In genomic region chr10:14089556-14090297, GRCh38 we compare ENCODE assay signal across 15 cellular contexts.
"Had no signal": no experiment of that assay in that cellular context is flagged by ENCODE, and none has a peak within 500 bp of the region (broad histone marks: within the 10 kb centered on the region; RNA-seq: fewer than 3 reads in every experiment).

No MANE protein-coding gene starts in this region.

- H3K4me1 ChIP-seq: testis had no signal

- H3K9me3 ChIP-seq: lower lobe of right lung, testis had no signal

- H3K36me3 Mint-ChIP-seq: naive thymus-derived CD4-positive, alpha-beta T cell had no signal

- H3K27me3 ChIP-seq: testis had no signal

- H3K27me3 Mint-ChIP-seq: naive thymus-derived CD4-positive, alpha-beta T cell; stimulated activated naive CD8-positive, alpha-beta T cell treated with anti-CD3 and anti-CD28 coated beads, Interleukin-15, Interleukin-2, amounts not matched to agents 100 ng/mL and 50 ng/mL, for 24 hours had no signal

- H3K4me1 Mint-ChIP-seq: central memory CD8-positive, alpha-beta T cell had no signal

- H3K4me3 ChIP-seq: lower lobe of right lung, testis had no signal

- H3K27ac ChIP-seq: lower lobe of right lung, testis had no signal

- H3K27ac Mint-ChIP-seq: activated CD8-positive, alpha-beta T cell treated with anti-CD3 and anti-CD28 coated beads, Interleukin-2, amount 10 ng/mL, durations not matched to agents 7 days and 5 days; activated naive CD4-positive, alpha-beta T cell treated with anti-CD3 and anti-CD28 coated beads for 36 hours; effector memory CD8-positive, alpha-beta T cell; naive thymus-derived CD4-positive, alpha-beta T cell; stimulated activated naive CD8-positive, alpha-beta T cell treated with anti-CD3 and anti-CD28 coated beads, Interleukin-15, Interleukin-2, amounts not matched to agents 100 ng/mL and 50 ng/mL, for 24 hours had no signal

- ATAC-seq: activated CD8-positive, alpha-beta T cell treated with anti-CD3 and anti-CD28 coated beads, Interleukin-2, amount 10 ng/mL, durations not matched to agents 7 days and 5 days; effector memory CD8-positive, alpha-beta T cell; naive thymus-derived CD4-positive, alpha-beta T cell had no signal

- H3K9me3 Mint-ChIP-seq: activated naive CD4-positive, alpha-beta T cell treated with anti-CD3 and anti-CD28 coated beads for 36 hours; central memory CD8-positive, alpha-beta T cell; effector memory CD8-positive, alpha-beta T cell; naive thymus-derived CD4-positive, alpha-beta T cell; stimulated activated naive CD8-positive, alpha-beta T cell treated with anti-CD3 and anti-CD28 coated beads, Interleukin-15, Interleukin-2, amounts not matched to agents 100 ng/mL and 50 ng/mL, for 24 hours had no signal

- DNase-seq: activated CD8-positive, alpha-beta memory T cell treated with anti-CD3 and anti-CD28 coated beads, Interleukin-2, amount 50 U/mL, for 48 hours; activated CD8-positive, alpha-beta T cell treated with anti-CD3 and anti-CD28 coated beads, Interleukin-2, amount 10 ng/mL, durations not matched to agents 7 days and 5 days; activated naive CD4-positive, alpha-beta T cell treated with anti-CD3 and anti-CD28 coated beads for 36 hours; effector memory CD8-positive, alpha-beta T cell; erythroblast; hypothalamus; lower lobe of right lung; naive thymus-derived CD4-positive, alpha-beta T cell; stimulated activated CD4-positive, alpha-beta T cell treated with anti-CD3 and anti-CD28 coated beads, Interleukin-4, amount 100 ng/mL, for 1 hour; stimulated activated CD8-positive, alpha-beta memory T cell treated with anti-CD3 and anti-CD28 coated beads, Interleukin-4, amount 100 ng/mL, for 48 hours; SW 1271; T-helper 9 cell; testis had no signal

- H3K36me3 ChIP-seq: lower lobe of right lung had no signal

- H3K4me3 Mint-ChIP-seq: activated CD8-positive, alpha-beta T cell treated with anti-CD3 and anti-CD28 coated beads, Interleukin-2, amount 10 ng/mL, durations not matched to agents 7 days and 5 days; activated naive CD4-positive, alpha-beta T cell treated with anti-CD3 and anti-CD28 coated beads for 36 hours; central memory CD8-positive, alpha-beta T cell; effector memory CD8-positive, alpha-beta T cell; naive thymus-derived CD4-positive, alpha-beta T cell; stimulated activated naive CD8-positive, alpha-beta T cell treated with anti-CD3 and anti-CD28 coated beads, Interleukin-15, Interleukin-2, amounts not matched to agents 100 ng/mL and 50 ng/mL, for 24 hours had no signal
